Comparison of ENCODE assay signal across 11 cellular contexts in genomic region chr6:40539853-40540252, GRCh38. TPM values are rescaled to one million over a fixed set of nuclear protein-coding genes. Genes with fewer than 3 reads are reported as not detected.
"Had no signal": no experiment of that assay in that cellular context is flagged by ENCODE, and none has a peak within 500 bp of the region (broad histone marks: within the 10 kb centered on the region; RNA-seq: fewer than 3 reads in every experiment).

No MANE protein-coding gene starts in this region.

- H3K9ac ChIP-seq: KMS-11 had no signal

- H3K9me3 Mint-ChIP-seq: IgD-negative memory B cell had no signal

- DNase-seq: IMR-90, KBM-7, KG1 had no signal

- H3K4me2 ChIP-seq: KMS-11 had no signal

- H3K4me1 Mint-ChIP-seq: IgD-negative memory B cell had no signal

- H3K4me3 Mint-ChIP-seq: IgD-negative memory B cell had no signal

- H3K4me3 ChIP-seq: K562 had no signal

- H3K27ac ChIP-seq: HL-60, KMS-11 had no signal

- H3K27ac Mint-ChIP-seq: IgD-negative memory B cell had no signal

- FAIRE-seq: HepG2, HTR-8/SVneo, K562 had no signal

- H3K36me3 Mint-ChIP-seq: IgD-negative memory B cell had no signal

- ATAC-seq: HepG2, K562 had no signal

RNA-seq across cellular contexts. Expression of gene LRFN2, which starts 47.3 kb away (rescaled TPM):
- total RNA-seq: HepG2, HT-29, HT1080, IMR-90, K562 had no signal
- polyA plus RNA-seq: HepG2, IgD-negative memory B cell, IMR-90, K562 had no signal
